Comparison of ENCODE assay signal across 10 cellular contexts in the genomic region with DNA sequence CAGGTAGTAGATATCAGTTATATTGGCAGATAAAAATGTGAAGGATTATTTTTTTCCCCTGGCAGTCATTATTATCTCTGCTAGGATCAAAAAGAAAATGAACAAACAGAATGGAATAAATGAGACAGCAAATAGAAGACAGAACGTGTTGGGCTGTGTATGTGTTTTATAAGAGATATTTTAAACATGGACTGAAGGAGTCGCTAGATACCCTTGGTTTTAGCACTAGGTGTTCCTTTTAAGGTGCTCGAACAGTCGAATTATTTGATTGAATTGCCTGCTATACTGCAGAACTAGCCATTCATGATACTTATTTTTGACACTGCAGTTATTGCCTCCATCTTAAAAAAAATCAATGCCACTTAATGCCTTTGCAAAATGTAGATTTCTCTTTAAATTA. TPM values are rescaled to one million over a fixed set of nuclear protein-coding genes. Genes with fewer than 3 reads are reported as not detected.
DNase-seq lines count a peak whose midpoint lies in the region; ATAC-seq, FAIRE-seq and TF ChIP-seq lines count a peak whose summit lies in the region.
"Had no signal": no experiment of that assay in that cellular context is flagged by ENCODE, and none has a peak within 500 bp of the region (broad histone marks: within the 10 kb centered on the region; RNA-seq: fewer than 3 reads in every experiment).

No MANE protein-coding gene starts in this region.

- peak; percentile 27 for DNase-seq in SIG-M5 treated with dmso at 0.1 percent for 504 hours (lab: John Stamatoyannopoulos, UW; ENCODE audit: unreplicated experiment)
- DNase-seq in SIG-M5 (lab: John Stamatoyannopoulos, UW), result no peak
- peak; percentile 26 for DNase-seq in NCI-H345 (lab: John Stamatoyannopoulos, UW)
- no peak for DNase-seq in retinal pigment epithelial cell (ENCODE audit: low read depth)
- no peak for DNase-seq in NCI-H187 treated with DMSO at 0.1 percent for 48 hours (lab: John Stamatoyannopoulos, UW)
- no peak for DNase-seq in GM12891 (ENCODE audit: insufficient read length, low spot score)
- DNase-seq: activated CD4-positive, alpha-beta T cell treated with anti-CD3 and anti-CD28 coated beads, Interleukin-2, amount 50 U/mL, for 4 hours had no signal

- peaks cover 7% of the 10 kb centered on the region for H3K36me3 Mint-ChIP-seq in brain

- TF ChIP-seq POLR2A in GM12891 (IDR thresholded peaks at IDR 0.05; ENCODE audit: low read depth, low read length), result no peak

- H3K27me3 Mint-ChIP-seq in brain, result peaks cover 70% of the 10 kb centered on the region

- peak overlapping the region in 2 of 5 experiments; percentile 21 to 42 for H3K27ac Mint-ChIP-seq in brain

- H3K4me3 Mint-ChIP-seq in brain, result peak overlapping the region; percentile 38 to 96 (median 58)

- ATAC-seq in HG03039 (IDR thresholded peaks at IDR 0.05; ENCODE audit: unreplicated experiment), result no peak

- FAIRE-seq in GM12891 (lab: Jason Lieb, UNC), result no peak

- H3K9me3 Mint-ChIP-seq in brain, result peaks cover 0 to 4% (median 0%) of the 10 kb centered on the region in 5 experiments

- H3K4me1 Mint-ChIP-seq in brain, result peaks cover 57% of the 10 kb centered on the region

- H3K4me3 ChIP-seq in retinal pigment epithelial cell (ENCODE audit: low read length), result no peak overlapping the region
- H3K4me3 ChIP-seq: BLaER1 had no signal

- TF ChIP-seq CTCF in brain (conservative IDR thresholded peaks at IDR 0.05), result peak; percentile 44 to 71
- peak; percentile 34 for TF ChIP-seq CTCF in retinal pigment epithelial cell (conservative IDR thresholded peaks at IDR 0.05; ENCODE audit: low read depth, low read length)

TF ChIP-seq in GM12891, 5 proteins besides CTCF, POLR2A, EP300 and RAD21:
- TF ChIP-seq PAX5 (IDR thresholded peaks at IDR 0.05; ENCODE audit: insufficient read depth, low read length, severe bottlenecking) (no peak), POLR2AphosphoS5 (IDR thresholded peaks at IDR 0.05; ENCODE audit: low read depth, low read length) (no peak), TAF1 (IDR thresholded peaks at IDR 0.05; ENCODE audit: low read depth, low read length) (no peak), SPI1 (IDR thresholded peaks at IDR 0.05; ENCODE audit: low read depth, low read length) (no peak), POU2F2 (IDR thresholded peaks at IDR 0.05; ENCODE audit: low read depth, low read length) (no peak)

RNA-seq across cellular contexts. Expression of a gene that starts 3.7 kb away (rescaled TPM):
- polyA plus RNA-seq in brain (ENCODE audit: insufficient read depth, low read depth, low replicate concordance), result 0.64 TPM
- not detected for polyA plus RNA-seq in GM12891 (2012; ENCODE audit: low read depth, missing spikeins)

Comparison
In these comparisons a context has a peak if more than half of its experiments do, and no peak if none do; other contexts are left out.
1. DNase-seq: peak in SIG-M5 treated with dmso at 0.1 percent for 504 hours (single experiment) and NCI-H345 (single experiment); none in SIG-M5 (single experiment), retinal pigment epithelial cell (single experiment), NCI-H187 treated with DMSO at 0.1 percent for 48 hours (single experiment) and GM12891 (single experiment).